Comparison of ENCODE assay signal across 1 cellular context in genomic region chr17:419073-419735, GRCh38.
TF ChIP-seq lines count a peak whose summit lies in the region.

No MANE protein-coding gene starts in this region.

TF ChIP-seq in HepG2, 621 proteins besides CTCF, POLR2A, EP300 and RAD21 (continued from another document and continues in another):
- TF ChIP-seq ZNF318 (CRISPR knock-in tag; IDR thresholded peaks at IDR 0.05), result no peak
- no peak for TF ChIP-seq ZNF280D (CRISPR knock-in tag; IDR thresholded peaks at IDR 0.05)
- TF ChIP-seq FOXO4 (CRISPR knock-in tag; conservative IDR thresholded peaks at IDR 0.05), result no peak
- no peak for TF ChIP-seq ZKSCAN1 (IDR thresholded peaks at IDR 0.05; ENCODE audit: low read length)
- TF ChIP-seq ZNF83 (CRISPR knock-in tag; IDR thresholded peaks at IDR 0.05; ENCODE audit: borderline replicate concordance), result no peak
- TF ChIP-seq ZNF7 (CRISPR knock-in tag; IDR thresholded peaks at IDR 0.05), result no peak
- TF ChIP-seq ZNF432 (CRISPR knock-in tag; IDR thresholded peaks at IDR 0.05; ENCODE audit: borderline replicate concordance), result no peak
- TF ChIP-seq ZSCAN29 (CRISPR knock-in tag; conservative IDR thresholded peaks at IDR 0.05), result no peak
- no peak for TF ChIP-seq ONECUT2 (CRISPR knock-in tag; IDR thresholded peaks at IDR 0.05)
- no peak for TF ChIP-seq ZNF276 (CRISPR knock-in tag; IDR thresholded peaks at IDR 0.05; ENCODE audit: low read depth)
- no peak for TF ChIP-seq HOXA5 (CRISPR knock-in tag; IDR thresholded peaks at IDR 0.05)
- no peak for TF ChIP-seq ZNF558 (CRISPR knock-in tag; IDR thresholded peaks at IDR 0.05; ENCODE audit: borderline replicate concordance)
- no peak for TF ChIP-seq ATF7-NPFF (CRISPR knock-in tag; IDR thresholded peaks at IDR 0.05; ENCODE audit: low read depth)
- no peak for TF ChIP-seq KDM3A (CRISPR knock-in tag; IDR thresholded peaks at IDR 0.05; ENCODE audit: low read depth)
- no peak for TF ChIP-seq MAFK (conservative IDR thresholded peaks at IDR 0.05 in 1 of 2, IDR thresholded peaks at IDR 0.05 in 1 of 2; ENCODE audit: low read length in 2 of 2)
- peak; percentile 33; the same call in 1 of the 2 replicates for TF ChIP-seq GATAD2A (CRISPR knock-in tag; IDR thresholded peaks at IDR 0.05)
- TF ChIP-seq ZNF430 (CRISPR knock-in tag; IDR thresholded peaks at IDR 0.05), result no peak
- no peak for TF ChIP-seq IRF2 (CRISPR knock-in tag; IDR thresholded peaks at IDR 0.05)
- TF ChIP-seq ZNF670 (CRISPR knock-in tag; IDR thresholded peaks at IDR 0.05; ENCODE audit: borderline replicate concordance), result no peak
- TF ChIP-seq MLX (CRISPR knock-in tag; IDR thresholded peaks at IDR 0.05), result no peak
- peak; percentile 61; the same call in 1 of the 2 replicates for TF ChIP-seq RFX1 (IDR thresholded peaks at IDR 0.05)
- no peak for TF ChIP-seq ZNF784 (CRISPR knock-in tag; IDR thresholded peaks at IDR 0.05; ENCODE audit: borderline replicate concordance)
- TF ChIP-seq ZIK1 (CRISPR knock-in tag; IDR thresholded peaks at IDR 0.05; ENCODE audit: borderline replicate concordance, low read depth), result no peak
- TF ChIP-seq GATAD1 (CRISPR knock-in tag; IDR thresholded peaks at IDR 0.05), result no peak
- TF ChIP-seq ZNF564 (CRISPR knock-in tag; IDR thresholded peaks at IDR 0.05), result no peak
- TF ChIP-seq SOX13 (IDR thresholded peaks at IDR 0.05), result no peak
- TF ChIP-seq SOX13 (CRISPR knock-in tag; conservative IDR thresholded peaks at IDR 0.05 in 1 of 2, IDR thresholded peaks at IDR 0.05 in 1 of 2), result peak in 1 of 2 experiments; percentile 48; a peak in 1 of 4 replicates
- no peak for TF ChIP-seq ZNF850 (CRISPR knock-in tag; conservative IDR thresholded peaks at IDR 0.05)
- no peak for TF ChIP-seq PAWR (CRISPR knock-in tag; IDR thresholded peaks at IDR 0.05; ENCODE audit: borderline replicate concordance)
- no peak for TF ChIP-seq HNF1B (CRISPR knock-in tag; IDR thresholded peaks at IDR 0.05)
- TF ChIP-seq HNF1A (IDR thresholded peaks at IDR 0.05; ENCODE audit: low read depth), result no peak
- no peak for TF ChIP-seq HNF1A (CRISPR knock-in tag; IDR thresholded peaks at IDR 0.05; ENCODE audit: borderline replicate concordance)
- TF ChIP-seq JDP2 (CRISPR knock-in tag; IDR thresholded peaks at IDR 0.05; ENCODE audit: borderline replicate concordance), result no peak
- no peak for TF ChIP-seq LBX2 (CRISPR knock-in tag; IDR thresholded peaks at IDR 0.05; ENCODE audit: borderline replicate concordance)
